In genomic region chr20:1848378-1848777, GRCh38 we compare ENCODE assay signal across 23 cellular contexts. TPM values are rescaled to one million over a fixed set of nuclear protein-coding genes. Genes with fewer than 3 reads are reported as not detected.
DNase-seq lines count a peak whose midpoint lies in the region; ATAC-seq, FAIRE-seq and TF ChIP-seq lines count a peak whose summit lies in the region.
"Had no signal": no experiment of that assay in that cellular context is flagged by ENCODE, and none has a peak within 500 bp of the region (broad histone marks: within the 10 kb centered on the region; RNA-seq: fewer than 3 reads in every experiment).

No MANE protein-coding gene starts in this region.

- no peak for ATAC-seq in memory B cell (ENCODE audit: low read depth)
- no peak for ATAC-seq in stimulated activated memory B cell treated with anti-CD40 and anti-IgM and Interleukin-4, amounts not matched to agents 10 μg/mL and 1 μg/mL and 100 μg/mL, for 72 hours
- ATAC-seq in activated CD8-positive, alpha-beta T cell treated with anti-CD3 and anti-CD28 coated beads for 36 hours = no peak

- intact Hi-C loops in A673 (cut with micrococcal nuclease; ENCODE audit: unreplicated experiment) = no loop called here
- intact Hi-C loops in activated CD8-positive, alpha-beta T cell treated with anti-CD3 and anti-CD28 coated beads for 36 hours (cut with micrococcal nuclease) = no loop called here

- no peaks in the 10 kb centered on the region for H4K20me1 ChIP-seq in OCI-LY3 (ENCODE audit: insufficient read depth, low read length)

- no peak overlapping the region for H3K4me3 ChIP-seq in A673 (ENCODE audit: low read depth, low read length, poor library complexity, severe bottlenecking)
- H3K4me3 ChIP-seq in OCI-LY3 (ENCODE audit: low read length) = peak overlapping the region; percentile 4; the same call in 1 of the 2 replicates
- H3K4me3 ChIP-seq: Peyer's patch, SJCRH30 had no signal

- no peak for TF ChIP-seq CTCF in A673 (conservative IDR thresholded peaks at IDR 0.05; ENCODE audit: low read depth, low read length)
- TF ChIP-seq CTCF in OCI-LY3 (IDR thresholded peaks at IDR 0.05; ENCODE audit: low read depth, low read length) = no peak
- TF ChIP-seq CTCF in activated CD8-positive, alpha-beta T cell treated with anti-CD3 and anti-CD28 coated beads for 36 hours (IDR thresholded peaks at IDR 0.05) = no peak

- no peak overlapping the region for H3K4me3 Mint-ChIP-seq in memory B cell
- H3K4me3 Mint-ChIP-seq in stimulated activated memory B cell treated with anti-CD40 and anti-IgM and Interleukin-4, amounts not matched to agents 10 μg/mL and 1 μg/mL and 100 μg/mL, for 72 hours = no peak overlapping the region
- H3K4me3 Mint-ChIP-seq in activated CD8-positive, alpha-beta T cell treated with anti-CD3 and anti-CD28 coated beads for 36 hours = no peak overlapping the region
- no peak overlapping the region for H3K4me3 Mint-ChIP-seq in activated T-cell treated with anti-CD3 and anti-CD28 coated beads, Interleukin-2, amount 50 U/mL, for 24 hours
- H3K4me3 Mint-ChIP-seq: CD4-positive, CD25-positive, alpha-beta regulatory T cell; H9 had no signal

- H3K9me3 Mint-ChIP-seq in memory B cell = peaks cover 11% of the 10 kb centered on the region
- peaks cover 11% of the 10 kb centered on the region for H3K9me3 Mint-ChIP-seq in stimulated activated memory B cell treated with anti-CD40 and anti-IgM and Interleukin-4, amounts not matched to agents 10 μg/mL and 1 μg/mL and 100 μg/mL, for 72 hours
- H3K9me3 Mint-ChIP-seq in activated CD8-positive, alpha-beta T cell treated with anti-CD3 and anti-CD28 coated beads for 36 hours = peaks cover 3% of the 10 kb centered on the region
- no peaks in the 10 kb centered on the region for H3K9me3 Mint-ChIP-seq in activated T-cell treated with anti-CD3 and anti-CD28 coated beads, Interleukin-2, amount 50 U/mL, for 24 hours
- H3K9me3 Mint-ChIP-seq: H9 had no signal

- POLR2A ChIA-PET in A673 (lab: Charles Lee; ENCODE audit: low non-redundant PET) = no interaction called here
- POLR2A ChIA-PET in activated CD8-positive, alpha-beta T cell treated with anti-CD3 and anti-CD28 coated beads for 36 hours (lab: Charles Lee) = no interaction called here

- peaks cover 70% of the 10 kb centered on the region for H3K4me1 Mint-ChIP-seq in memory B cell
- peaks cover 82% of the 10 kb centered on the region for H3K4me1 Mint-ChIP-seq in stimulated activated memory B cell treated with anti-CD40 and anti-IgM and Interleukin-4, amounts not matched to agents 10 μg/mL and 1 μg/mL and 100 μg/mL, for 72 hours
- H3K4me1 Mint-ChIP-seq in activated CD8-positive, alpha-beta T cell treated with anti-CD3 and anti-CD28 coated beads for 36 hours (ENCODE audit: low read depth) = peaks cover 22% of the 10 kb centered on the region
- peaks cover 21% of the 10 kb centered on the region for H3K4me1 Mint-ChIP-seq in activated T-cell treated with anti-CD3 and anti-CD28 coated beads, Interleukin-2, amount 50 U/mL, for 24 hours (ENCODE audit: low read depth)

- no peak overlapping the region for H2AFZ ChIP-seq in OCI-LY3 (ENCODE audit: low read depth, low read length)

- peaks cover 35% of the 10 kb centered on the region for H3K4me1 ChIP-seq in A673 (ENCODE audit: insufficient read depth, low read length, poor library complexity, severe bottlenecking)
- H3K4me1 ChIP-seq in OCI-LY3 (ENCODE audit: low read length) = peaks cover 71% of the 10 kb centered on the region
- H3K4me1 ChIP-seq: BE2C, SJCRH30 had no signal

- TF ChIP-seq POLR2A in GM12892 (IDR thresholded peaks at IDR 0.05; ENCODE audit: low read depth, low read length) = no peak

- no TSS peak for BruUV-seq in A673 (replicated peaks; lab: Mats Ljungman, UMichigan)

- H3K27ac Mint-ChIP-seq in memory B cell = peak overlapping the region; percentile 43
- peak overlapping the region; percentile 31 for H3K27ac Mint-ChIP-seq in stimulated activated memory B cell treated with anti-CD40 and anti-IgM and Interleukin-4, amounts not matched to agents 10 μg/mL and 1 μg/mL and 100 μg/mL, for 72 hours
- no peak overlapping the region for H3K27ac Mint-ChIP-seq in activated CD8-positive, alpha-beta T cell treated with anti-CD3 and anti-CD28 coated beads for 36 hours
- no peak overlapping the region for H3K27ac Mint-ChIP-seq in activated T-cell treated with anti-CD3 and anti-CD28 coated beads, Interleukin-2, amount 50 U/mL, for 24 hours

- no peak for FAIRE-seq in GM12892 (lab: Jason Lieb, UNC)

- DNase-seq in A673 (ENCODE audit: low spot score) = no peak
- no peak for DNase-seq in memory B cell (ENCODE audit: low spot score in 2 of 2)
- DNase-seq in activated CD8-positive, alpha-beta T cell treated with anti-CD3 and anti-CD28 coated beads for 36 hours = no peak
- no peak for DNase-seq in activated T-cell treated with anti-CD3 and anti-CD28 coated beads, Interleukin-2, amount 50 U/mL, for 24 hours
- no peak for DNase-seq in GM12892 (ENCODE audit: insufficient read length)
- DNase-seq: BE2C; CD4-positive, CD25-positive, alpha-beta regulatory T cell; DMS 273 treated with DMSO at 0.1 percent for 48 hours; DMS79 treated with DMSO at 0.1 percent for 48 hours; H9; NCI-H1092 treated with DMSO at 0.1 percent for 48 hours; NCI-H146; NCI-H2029; NCI-H345; NCI-H524; NCI-H774; NK-92 treated with Interleukin-12 subunit alpha and Interleukin-12 subunit beta, amount 100 ng/mL, for 24 hours; SJCRH30 had no signal

- peaks cover 5% of the 10 kb centered on the region for H3K36me3 Mint-ChIP-seq in memory B cell
- H3K36me3 Mint-ChIP-seq in stimulated activated memory B cell treated with anti-CD40 and anti-IgM and Interleukin-4, amounts not matched to agents 10 μg/mL and 1 μg/mL and 100 μg/mL, for 72 hours = peaks cover 13% of the 10 kb centered on the region
- no peaks in the 10 kb centered on the region for H3K36me3 Mint-ChIP-seq in activated CD8-positive, alpha-beta T cell treated with anti-CD3 and anti-CD28 coated beads for 36 hours (ENCODE audit: low read depth)
- H3K36me3 Mint-ChIP-seq in activated T-cell treated with anti-CD3 and anti-CD28 coated beads, Interleukin-2, amount 50 U/mL, for 24 hours (ENCODE audit: low read depth) = no peaks in the 10 kb centered on the region
- H3K36me3 Mint-ChIP-seq: CD4-positive, CD25-positive, alpha-beta regulatory T cell had no signal

- H3K27me3 ChIP-seq in A673 (replicated peaks; ENCODE audit: insufficient read depth, low read depth, low read length, poor library complexity) (no peaks in the 10 kb centered on the region), OCI-LY3 (ENCODE audit: low read depth, low read length) (peaks cover 22% of the 10 kb centered on the region)
- H3K27me3 ChIP-seq: BE2C, Peyer's patch had no signal

- H3K9me3 ChIP-seq in A673 (ENCODE audit: low read depth, low read length, poor library complexity, severe bottlenecking) = no peaks in the 10 kb centered on the region
- H3K9me3 ChIP-seq in OCI-LY3 (ENCODE audit: insufficient read depth, low read length) = peaks cover 7% of the 10 kb centered on the region
- H3K9me3 ChIP-seq: BE2C, Peyer's patch, SJCRH30 had no signal

- H3K4me2 ChIP-seq in OCI-LY3 (ENCODE audit: low read length) = peak overlapping the region; percentile 66
- H3K4me2 ChIP-seq: KMS-11 had no signal

- H3K79me2 ChIP-seq in OCI-LY3 (ENCODE audit: low read length) = no peaks in the 10 kb centered on the region

- H3K36me3 ChIP-seq in A673 (ENCODE audit: insufficient read depth, low read length, poor library complexity, severe bottlenecking) (no peaks in the 10 kb centered on the region), OCI-LY3 (replicated peaks; ENCODE audit: low read depth, low read length) (peaks cover 2% of the 10 kb centered on the region)
- H3K36me3 ChIP-seq: BE2C, Peyer's patch, SJCRH30 had no signal

- peak overlapping the region; percentile 68 for H3K27ac ChIP-seq in A673 (ENCODE audit: low read depth, low read length, poor library complexity, severe bottlenecking)
- H3K27ac ChIP-seq in OCI-LY3 (ENCODE audit: low read length) = peak overlapping the region; percentile 55
- H3K27ac ChIP-seq: KMS-11, Peyer's patch, SJCRH30 had no signal

- no peak overlapping the region for H3K9ac ChIP-seq in OCI-LY3 (ENCODE audit: low read length)
- H3K9ac ChIP-seq: KMS-11 had no signal

- H3K27me3 Mint-ChIP-seq in memory B cell = no peaks in the 10 kb centered on the region
- H3K27me3 Mint-ChIP-seq in stimulated activated memory B cell treated with anti-CD40 and anti-IgM and Interleukin-4, amounts not matched to agents 10 μg/mL and 1 μg/mL and 100 μg/mL, for 72 hours = no peaks in the 10 kb centered on the region
- H3K27me3 Mint-ChIP-seq in activated CD8-positive, alpha-beta T cell treated with anti-CD3 and anti-CD28 coated beads for 36 hours = peaks cover 3% of the 10 kb centered on the region
- H3K27me3 Mint-ChIP-seq in activated T-cell treated with anti-CD3 and anti-CD28 coated beads, Interleukin-2, amount 50 U/mL, for 24 hours = peaks cover 6% of the 10 kb centered on the region

- CTCF ChIA-PET in A673 (lab: Charles Lee) = interaction anchor here (0.6 kb wide), 1 partner anchor 48 kb away, joined by 3 read pairs; no protein-coding TSS in a partner anchor
- CTCF ChIA-PET in activated CD8-positive, alpha-beta T cell treated with anti-CD3 and anti-CD28 coated beads for 36 hours (lab: Charles Lee) = interaction anchor here (1.5 kb wide), 1 partner anchor 46 kb away, joined by 5 read pairs; no protein-coding TSS in a partner anchor

RNA-seq across cellular contexts. Expression of gene SIRPA, which starts 46.8 kb away (rescaled TPM):
- 81.0 and 81.2 TPM in 2 replicates for total RNA-seq in A673 (2021)
- under 1 TPM; 0.09 TPM for total RNA-seq in activated CD8-positive, alpha-beta T cell treated with anti-CD3 and anti-CD28 coated beads for 36 hours
- polyA plus RNA-seq in GM12892 (2012; ENCODE audit: missing spikeins) = 4.3 TPM
- total RNA-seq: CD4-positive, CD25-positive, alpha-beta regulatory T cell; OCI-LY7 had no signal
- polyA plus RNA-seq: CD4-positive, CD25-positive, alpha-beta regulatory T cell had no signal

Comparison
In these comparisons a context has a peak if more than half of its experiments do, and no peak if none do; other contexts are left out.
1. H3K27ac Mint-ChIP-seq: peak in memory B cell (single experiment) and stimulated activated memory B cell treated with anti-CD40 and anti-IgM and Interleukin-4, amounts not matched to agents 10 μg/mL and 1 μg/mL and 100 μg/mL, for 72 hours (single experiment); none in activated CD8-positive, alpha-beta T cell treated with anti-CD3 and anti-CD28 coated beads for 36 hours (single experiment) and activated T-cell treated with anti-CD3 and anti-CD28 coated beads, Interleukin-2, amount 50 U/mL, for 24 hours (single experiment).
2. RNA of gene SIRPA, which starts 46.8 kb away (total RNA-seq): 81.0 to 81.2 TPM in A673; 0.09 TPM in activated CD8-positive, alpha-beta T cell treated with anti-CD3 and anti-CD28 coated beads for 36 hours; every median in the first group is over 10 times any median in the second.